23 cellular contexts compared by ENCODE assay signal in the genomic region with DNA sequence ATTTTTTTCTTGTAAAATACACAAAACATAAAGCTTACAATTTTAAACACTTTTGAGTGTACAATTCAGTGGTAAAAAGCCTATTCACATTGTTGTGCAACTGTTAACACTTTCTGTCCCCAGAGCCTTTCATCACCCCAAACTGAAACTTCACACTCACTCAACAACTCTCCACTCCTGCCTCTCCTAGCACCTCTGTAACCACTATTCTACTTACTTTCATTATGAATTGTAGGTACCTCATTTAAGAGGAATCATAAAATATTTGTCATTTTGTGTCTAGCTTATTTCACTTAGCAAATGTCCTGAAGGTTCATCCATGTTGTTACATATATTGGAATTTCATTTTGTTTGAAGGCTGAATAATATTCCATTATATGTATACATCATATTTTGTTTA.
"Had no signal": no experiment of that assay in that cellular context is flagged by ENCODE, and none has a peak within 500 bp of the region (broad histone marks: within the 10 kb centered on the region; RNA-seq: fewer than 3 reads in every experiment).

No MANE protein-coding gene starts in this region.

- H3K4me3 ChIP-seq: cardiac muscle cell, esophagus squamous epithelium, heart right ventricle, left ventricle myocardium inferior, mucosa of descending colon, prostate gland, right atrium auricular region, stomach, vagina had no signal

- H3K27me3 Mint-ChIP-seq: activated naive CD8-positive, alpha-beta T cell; naive B cell had no signal

- H3K27ac Mint-ChIP-seq: activated naive CD8-positive, alpha-beta T cell; activated T-helper 2 cell treated with anti-CD3 and anti-CD28 coated beads, Interferon-gamma antibody, Interleukin-2, Interleukin-4, amounts not matched to agents 10 μg/mL and 5 μg/mL and 100 μg/mL, durations not matched to agents 14 hours and 24 hours and 36 hours had no signal

- H3K27me3 ChIP-seq: cardiac muscle cell, esophagus squamous epithelium, heart right ventricle, right atrium auricular region, stomach, vagina had no signal

- H3K9me3 ChIP-seq: prostate gland, vagina had no signal

- H3K36me3 ChIP-seq: cardiac muscle cell, esophagus squamous epithelium, prostate gland, right atrium auricular region, vagina, WERI-Rb-1 had no signal

- DNase-seq: activated CD4-positive, alpha-beta T cell treated with anti-CD3 and anti-CD28 coated beads for 4 hours; activated CD8-positive, alpha-beta memory T cell treated with anti-CD3 and anti-CD28 coated beads for 24 hours; amygdala; dermis blood vessel endothelial cell; effector memory CD4-positive, alpha-beta T cell; esophagus squamous epithelium; heart right ventricle; kidney glomerular epithelial cell; left ventricle myocardium inferior; mucosa of descending colon; naive B cell; stimulated activated CD4-positive, alpha-beta T cell treated with anti-CD3 and anti-CD28 coated beads, Interleukin-12 subunit alpha, Interleukin-12 subunit beta, amount 100 ng/mL, for 4 hours; stimulated activated CD4-positive, alpha-beta T cell treated with anti-CD3 and anti-CD28 coated beads, Interleukin-2, amount 100 ng/mL, for 24 hours; stomach; SW 1271; trophoblast cell; WERI-Rb-1 had no signal

- ATAC-seq: heart right ventricle, mucosa of descending colon had no signal

- H3K4me3 Mint-ChIP-seq: activated naive CD8-positive, alpha-beta T cell had no signal

- H3K27ac ChIP-seq: cardiac muscle cell, esophagus squamous epithelium, heart right ventricle, left ventricle myocardium inferior, prostate gland, right atrium auricular region, stomach, vagina, WERI-Rb-1 had no signal
